In genomic region chr2:222057249-222058073, GRCh38 we compare ENCODE assay signal across 9 cellular contexts.
DNase-seq lines count a peak whose midpoint lies in the region; ATAC-seq, FAIRE-seq and TF ChIP-seq lines count a peak whose summit lies in the region.
"Had no signal": no experiment of that assay in that cellular context is flagged by ENCODE, and none has a peak within 500 bp of the region (broad histone marks: within the 10 kb centered on the region; RNA-seq: fewer than 3 reads in every experiment).

No MANE protein-coding gene starts in this region.

- H3K36me3 ChIP-seq in Caco-2 (ENCODE audit: control insufficient read depth, insufficient read depth, low read length), result no peaks in the 10 kb centered on the region
- H3K36me3 ChIP-seq: upper lobe of left lung had no signal

- TF ChIP-seq CTCF in Caco-2 (IDR thresholded peaks at IDR 0.05; ENCODE audit: insufficient read depth in 1 of 2, low read depth in 1 of 2, low read length in 1 of 2, severe bottlenecking in 1 of 2, unreplicated experiment in 1 of 2) (peak; percentile 72 to 83), glutamatergic neuron (IDR thresholded peaks at IDR 0.05; ENCODE audit: partially characterized antibody, unreplicated experiment) (peak; percentile 75)

- no TSS peak for BruUV-seq in Caco-2 (replicated peaks; lab: Mats Ljungman, UMichigan)

- FAIRE-seq in urothelium cell line (lab: Jason Lieb, UNC), result no peak

- H3K4me3 Mint-ChIP-seq in Caco-2 (ENCODE audit: unreplicated experiment) (no peak overlapping the region), glutamatergic neuron (ENCODE audit: unreplicated experiment) (no peak overlapping the region)

- CTCF ChIA-PET in Caco-2 (lab: Charles Lee), result interaction anchor here (0.6 kb wide), 2 partner anchors 249 to 256 kb away, joined by 3 read pairs; no protein-coding TSS in a partner anchor

- intact Hi-C loops in Caco-2 (cut with micrococcal nuclease; ENCODE audit: unreplicated experiment), result loop anchor here (1.0 kb wide), 4 partner anchors 261 to 556 kb away; no protein-coding TSS in a partner anchor

- no peak for DNase-seq in Caco-2
- DNase-seq in H4 (ENCODE audit: low spot score), result peak; percentile 38
- DNase-seq in RPMI7951 (ENCODE audit: low read depth), result peak; percentile 15
- no peak for DNase-seq in glutamatergic neuron
- DNase-seq in urothelium cell line (ENCODE audit: low spot score), result peak; percentile 31
- DNase-seq in activated CD4-positive, alpha-beta T cell treated with anti-CD3 and anti-CD28 coated beads, Interleukin-2, amount 50 U/mL, for 48 hours, result no peak
- no peak for DNase-seq in SHP77 (lab: John Stamatoyannopoulos, UW)
- DNase-seq: upper lobe of left lung had no signal

- ATAC-seq in HG02642 (IDR thresholded peaks at IDR 0.05; ENCODE audit: poor library complexity, unreplicated experiment), result no peak

- no peaks in the 10 kb centered on the region for H3K36me3 Mint-ChIP-seq in Caco-2 (ENCODE audit: insufficient read depth, unreplicated experiment)
- H3K36me3 Mint-ChIP-seq in glutamatergic neuron (ENCODE audit: unreplicated experiment), result no peaks in the 10 kb centered on the region

- H3K27ac Mint-ChIP-seq in Caco-2 (ENCODE audit: unreplicated experiment) (no peak overlapping the region), glutamatergic neuron (ENCODE audit: unreplicated experiment) (no peak overlapping the region)

- peaks cover 4% of the 10 kb centered on the region; the same call in 1 of the 2 replicates for H3K27me3 ChIP-seq in Caco-2 (replicated peaks; ENCODE audit: control insufficient read depth, insufficient read depth, low read length)
- H3K27me3 ChIP-seq: upper lobe of left lung had no signal

- no peaks in the 10 kb centered on the region for H3K9me3 ChIP-seq in Caco-2
- H3K9me3 ChIP-seq: upper lobe of left lung had no signal

- H3K4me3 ChIP-seq in Caco-2 (ENCODE audit: low read depth, low read length), result no peak overlapping the region
- H3K4me3 ChIP-seq: upper lobe of left lung had no signal

- POLR2A ChIA-PET in Caco-2 (lab: Charles Lee), result no interaction called here

- H3K4me1 ChIP-seq in Caco-2, result no peaks in the 10 kb centered on the region
- H3K4me1 ChIP-seq: upper lobe of left lung had no signal

- H3K4me1 Mint-ChIP-seq in Caco-2 (ENCODE audit: low read depth, unreplicated experiment) (no peaks in the 10 kb centered on the region), glutamatergic neuron (ENCODE audit: low read depth, unreplicated experiment) (peaks cover 9% of the 10 kb centered on the region)

- H3K9me3 Mint-ChIP-seq in Caco-2 (ENCODE audit: unreplicated experiment), result no peaks in the 10 kb centered on the region
- peaks cover 2% of the 10 kb centered on the region for H3K9me3 Mint-ChIP-seq in glutamatergic neuron (ENCODE audit: unreplicated experiment)

- H3K27me3 Mint-ChIP-seq in Caco-2 (ENCODE audit: insufficient read depth, unreplicated experiment) (peaks cover 28% of the 10 kb centered on the region), glutamatergic neuron (ENCODE audit: unreplicated experiment) (peaks cover 2% of the 10 kb centered on the region)

Comparison
In these comparisons a context has a peak if more than half of its experiments do, and no peak if none do; other contexts are left out.
1. DNase-seq: peak in H4 (single experiment), RPMI7951 (single experiment) and urothelium cell line (single experiment); none in Caco-2 (0 of 2), glutamatergic neuron (single experiment), activated CD4-positive, alpha-beta T cell treated with anti-CD3 and anti-CD28 coated beads, Interleukin-2, amount 50 U/mL, for 48 hours (0 of 2) and SHP77 (0 of 2).